Comparison of ENCODE assay signal across 39 cellular contexts in genomic region chr19:41505105-41505504, GRCh38.
"Had no signal": no experiment of that assay in that cellular context is flagged by ENCODE, and none has a peak within 500 bp of the region (broad histone marks: within the 10 kb centered on the region; RNA-seq: fewer than 3 reads in every experiment).

No MANE protein-coding gene starts in this region.

- H3K9me3 ChIP-seq: adrenal gland, ascending aorta, body of pancreas, breast epithelium had no signal

- H3K4me3 Mint-ChIP-seq: activated naive CD4-positive, alpha-beta T cell treated with anti-CD3 and anti-CD28 coated beads for 36 hours; activated naive CD4-positive, alpha-beta T cell treated with anti-CD3 and anti-CD28 coated beads, Interleukin-2, amount 10 ng/mL, durations not matched to agents 7 days and 5 days; activated naive CD4-positive, alpha-beta T cell treated with anti-CD3 and anti-CD28 coated beads, Interleukin-2, amount 50 U/mL, for 24 hours; activated naive CD8-positive, alpha-beta T cell; activated naive CD8-positive, alpha-beta T cell treated with anti-CD3 and anti-CD28 coated beads for 36 hours; activated naive CD8-positive, alpha-beta T cell treated with anti-CD3 and anti-CD28 coated beads, Interleukin-2, amount 10 ng/mL, durations not matched to agents 7 days and 5 days; activated naive CD8-positive, alpha-beta T cell treated with anti-CD3 and anti-CD28 coated beads, Interleukin-2, amount 50 U/mL, for 24 hours; activated T-cell treated with anti-CD3 and anti-CD28 coated beads, Interleukin-2, amount 50 U/mL, for 24 hours; activated T-cell treated with anti-CD3 and anti-CD28 coated beads, Interleukin-2, amount 50 U/mL, for 4 hours; activated T-cell treated with anti-CD3 and anti-CD28 coated beads, Interleukin-2, amount 50 U/mL, for 72 hours; activated T-helper 1 cell treated with anti-CD3 and anti-CD28 coated beads, Interleukin-12 subunit alpha, Interleukin-12 subunit beta, Interleukin-2, Interleukin-4 antibody, amounts not matched to agents 30 ng/mL and 10 ng/mL and 1 ng/mL, durations not matched to agents 14 hours and 24 hours and 36 hours; activated T-helper 17 cell treated with anti-CD3 and anti-CD28 coated beads, Interleukin-2, amount 50 U/mL, for 72 hours; brain; central memory CD8-positive, alpha-beta T cell had no signal

- H3K4me1 ChIP-seq: adrenal gland, ascending aorta, body of pancreas, breast epithelium had no signal

- H3K27ac ChIP-seq: adrenal gland, ascending aorta, body of pancreas, brain microvascular endothelial cell, breast epithelium, cardiac muscle cell had no signal

- H3K27me3 ChIP-seq: ascending aorta, body of pancreas, brain microvascular endothelial cell, cardiac muscle cell had no signal

- ATAC-seq: activated naive CD4-positive, alpha-beta T cell treated with anti-CD3 and anti-CD28 coated beads, Interleukin-2, amount 50 U/mL, for 72 hours; activated naive CD8-positive, alpha-beta T cell treated with anti-CD3 and anti-CD28 coated beads, Interleukin-2, amount 50 U/mL, for 24 hours; activated T-cell treated with anti-CD3 and anti-CD28 coated beads, Interleukin-2, amount 50 U/mL, for 4 hours; activated T-cell treated with anti-CD3 and anti-CD28 coated beads, Interleukin-2, amount 50 U/mL, for 72 hours; activated T-helper 17 cell treated with anti-CD3 and anti-CD28 coated beads, Interleukin-2, amount 50 U/mL, for 72 hours; body of pancreas had no signal

- FAIRE-seq: astrocyte, bronchial epithelial cell had no signal

- DNase-seq: activated effector memory CD4-positive, alpha-beta T cell treated with anti-CD3 and anti-CD28 coated beads, Interleukin-2, amount 50 U/mL, for 16 hours; activated effector memory CD4-positive, alpha-beta T cell treated with Interleukin-2 at 50 U/mL for 16 hours; activated gamma-delta T cell; activated gamma-delta T cell treated with Interleukin-2 at 50 U/mL for 16 hours; activated naive CD4-positive, alpha-beta T cell; activated naive CD4-positive, alpha-beta T cell treated with anti-CD3 and anti-CD28 coated beads for 36 hours; activated naive CD4-positive, alpha-beta T cell treated with anti-CD3 and anti-CD28 coated beads, Interleukin-2, amount 10 ng/mL, durations not matched to agents 7 days and 5 days; activated naive CD4-positive, alpha-beta T cell treated with anti-CD3 and anti-CD28 coated beads, Interleukin-2, amount 50 U/mL, for 16 hours; activated naive CD4-positive, alpha-beta T cell treated with Interleukin-2 at 50 U/mL for 16 hours; activated naive CD8-positive, alpha-beta T cell treated with anti-CD3 and anti-CD28 coated beads for 36 hours; activated naive CD8-positive, alpha-beta T cell treated with anti-CD3 and anti-CD28 coated beads, Interleukin-2, amount 10 ng/mL, durations not matched to agents 7 days and 5 days; activated naive CD8-positive, alpha-beta T cell treated with anti-CD3 and anti-CD28 coated beads, Interleukin-2, amount 50 U/mL, for 24 hours; activated T-cell treated with anti-CD3 and anti-CD28 coated beads, Interleukin-2, amount 50 U/mL, for 24 hours; activated T-cell treated with anti-CD3 and anti-CD28 coated beads, Interleukin-2, amount 50 U/mL, for 4 hours; activated T-cell treated with anti-CD3 and anti-CD28 coated beads, Interleukin-2, amount 50 U/mL, for 48 hours; activated T-cell treated with anti-CD3 and anti-CD28 coated beads, Interleukin-2, amount 50 U/mL, for 72 hours; adrenal gland; amniotic stem cell; amygdala; anterior cingulate cortex; aorta; body of pancreas; brain microvascular endothelial cell; caudate nucleus; central memory CD4-positive, alpha-beta T cell; cerebellar nuclear complex had no signal

- H3K4me3 ChIP-seq: adrenal gland, ascending aorta, body of pancreas, breast epithelium, cardiac muscle cell had no signal

- H3K4me1 Mint-ChIP-seq: activated naive CD4-positive, alpha-beta T cell treated with anti-CD3 and anti-CD28 coated beads, Interleukin-2, amount 10 ng/mL, durations not matched to agents 7 days and 5 days had no signal

- H3K9me3 Mint-ChIP-seq: activated naive CD4-positive, alpha-beta T cell treated with anti-CD3 and anti-CD28 coated beads for 36 hours; activated naive CD4-positive, alpha-beta T cell treated with anti-CD3 and anti-CD28 coated beads, Interleukin-2, amount 10 ng/mL, durations not matched to agents 7 days and 5 days; activated naive CD4-positive, alpha-beta T cell treated with anti-CD3 and anti-CD28 coated beads, Interleukin-2, amount 50 U/mL, for 72 hours; activated naive CD8-positive, alpha-beta T cell treated with anti-CD3 and anti-CD28 coated beads, Interleukin-2, amount 10 ng/mL, durations not matched to agents 7 days and 5 days; activated naive CD8-positive, alpha-beta T cell treated with anti-CD3 and anti-CD28 coated beads, Interleukin-2, amount 50 U/mL, for 24 hours; activated T-cell treated with anti-CD3 and anti-CD28 coated beads, Interleukin-2, amount 50 U/mL, for 24 hours; activated T-cell treated with anti-CD3 and anti-CD28 coated beads, Interleukin-2, amount 50 U/mL, for 4 hours; activated T-cell treated with anti-CD3 and anti-CD28 coated beads, Interleukin-2, amount 50 U/mL, for 72 hours; activated T-helper 1 cell treated with anti-CD3 and anti-CD28 coated beads, Interleukin-12 subunit alpha, Interleukin-12 subunit beta, Interleukin-2, Interleukin-4 antibody, amounts not matched to agents 30 ng/mL and 10 ng/mL and 1 ng/mL, durations not matched to agents 14 hours and 24 hours and 36 hours; activated T-helper 17 cell treated with anti-CD3 and anti-CD28 coated beads, Interleukin-2, amount 50 U/mL, for 72 hours; activated T-helper 2 cell treated with anti-CD3 and anti-CD28 coated beads, Interferon-gamma antibody, Interleukin-2, Interleukin-4, amounts not matched to agents 10 μg/mL and 5 μg/mL and 100 μg/mL, durations not matched to agents 14 hours and 24 hours and 36 hours; central memory CD8-positive, alpha-beta T cell had no signal

- H3K36me3 ChIP-seq: adrenal gland, ascending aorta, brain microvascular endothelial cell, breast epithelium, cardiac muscle cell had no signal

- H3K27ac Mint-ChIP-seq: activated naive CD4-positive, alpha-beta T cell treated with anti-CD3 and anti-CD28 coated beads for 36 hours; activated naive CD4-positive, alpha-beta T cell treated with anti-CD3 and anti-CD28 coated beads, Interleukin-2, amount 10 ng/mL, durations not matched to agents 7 days and 5 days; activated naive CD4-positive, alpha-beta T cell treated with anti-CD3 and anti-CD28 coated beads, Interleukin-2, amount 50 U/mL, for 24 hours; activated naive CD4-positive, alpha-beta T cell treated with anti-CD3 and anti-CD28 coated beads, Interleukin-2, amount 50 U/mL, for 72 hours; activated naive CD8-positive, alpha-beta T cell; activated naive CD8-positive, alpha-beta T cell treated with anti-CD3 and anti-CD28 coated beads for 36 hours; activated naive CD8-positive, alpha-beta T cell treated with anti-CD3 and anti-CD28 coated beads, Interleukin-2, amount 10 ng/mL, durations not matched to agents 7 days and 5 days; activated naive CD8-positive, alpha-beta T cell treated with anti-CD3 and anti-CD28 coated beads, Interleukin-2, amount 50 U/mL, for 24 hours; activated T-cell treated with anti-CD3 and anti-CD28 coated beads, Interleukin-2, amount 50 U/mL, for 24 hours; activated T-cell treated with anti-CD3 and anti-CD28 coated beads, Interleukin-2, amount 50 U/mL, for 72 hours; activated T-helper 1 cell treated with anti-CD3 and anti-CD28 coated beads, Interleukin-12 subunit alpha, Interleukin-12 subunit beta, Interleukin-2, Interleukin-4 antibody, amounts not matched to agents 30 ng/mL and 10 ng/mL and 1 ng/mL, durations not matched to agents 14 hours and 24 hours and 36 hours; activated T-helper 17 cell treated with anti-CD3 and anti-CD28 coated beads, Interleukin-2, amount 50 U/mL, for 72 hours; activated T-helper 2 cell treated with anti-CD3 and anti-CD28 coated beads, Interferon-gamma antibody, Interleukin-2, Interleukin-4, amounts not matched to agents 10 μg/mL and 5 μg/mL and 100 μg/mL, durations not matched to agents 14 hours and 24 hours and 36 hours; brain had no signal

- H3K36me3 Mint-ChIP-seq: activated naive CD4-positive, alpha-beta T cell treated with anti-CD3 and anti-CD28 coated beads, Interleukin-2, amount 10 ng/mL, durations not matched to agents 7 days and 5 days; activated naive CD4-positive, alpha-beta T cell treated with anti-CD3 and anti-CD28 coated beads, Interleukin-2, amount 50 U/mL, for 24 hours; activated naive CD4-positive, alpha-beta T cell treated with anti-CD3 and anti-CD28 coated beads, Interleukin-2, amount 50 U/mL, for 72 hours; activated naive CD8-positive, alpha-beta T cell; activated naive CD8-positive, alpha-beta T cell treated with anti-CD3 and anti-CD28 coated beads for 36 hours; activated naive CD8-positive, alpha-beta T cell treated with anti-CD3 and anti-CD28 coated beads, Interleukin-2, amount 10 ng/mL, durations not matched to agents 7 days and 5 days; brain had no signal
